In genomic region chr4:68552818-68553811, GRCh38 we compare ENCODE assay signal across 8 cellular contexts.
DNase-seq lines count a peak whose midpoint lies in the region; ATAC-seq lines count a peak whose summit lies in the region.
"Not testable (repeated sequence)": the region's sequence is repeated elsewhere in the genome, so short reads cannot be mapped to it uniquely, and the experiment has no call there.

No MANE protein-coding gene starts in this region.

- peak overlapping the region; percentile 54 for H3K27ac Mint-ChIP-seq in stimulated activated memory B cell treated with anti-CD40 and anti-IgM and Interleukin-4, amounts not matched to agents 10 μg/mL and 1 μg/mL and 100 μg/mL, for 72 hours

- DNase-seq in NCI-H748 (lab: John Stamatoyannopoulos, UW; ENCODE audit: unreplicated experiment), result peak; percentile 1

- H3K9me3 Mint-ChIP-seq in stimulated activated memory B cell treated with anti-CD40 and anti-IgM and Interleukin-4, amounts not matched to agents 10 μg/mL and 1 μg/mL and 100 μg/mL, for 72 hours, result not testable (repeated sequence)

- not testable (repeated sequence) for H3K4me3 Mint-ChIP-seq in stimulated activated memory B cell treated with anti-CD40 and anti-IgM and Interleukin-4, amounts not matched to agents 10 μg/mL and 1 μg/mL and 100 μg/mL, for 72 hours

- not testable (repeated sequence) for H3K4me1 Mint-ChIP-seq in stimulated activated memory B cell treated with anti-CD40 and anti-IgM and Interleukin-4, amounts not matched to agents 10 μg/mL and 1 μg/mL and 100 μg/mL, for 72 hours

- ATAC-seq in GM18508 (IDR thresholded peaks at IDR 0.05; ENCODE audit: insufficient read depth, unreplicated experiment) (peak; percentile 39), GM19035 (IDR thresholded peaks at IDR 0.05; ENCODE audit: unreplicated experiment) (peak; percentile 56), GM21528 (IDR thresholded peaks at IDR 0.05; ENCODE audit: low FRiP score, unreplicated experiment) (peak; percentile 64), HG02763 (IDR thresholded peaks at IDR 0.05; ENCODE audit: unreplicated experiment) (peak; percentile 50), HG03064 (IDR thresholded peaks at IDR 0.05; ENCODE audit: low read depth, unreplicated experiment) (peak; percentile 64), HG03432 (IDR thresholded peaks at IDR 0.05; ENCODE audit: unreplicated experiment) (peak; percentile 81)
- ATAC-seq in stimulated activated memory B cell treated with anti-CD40 and anti-IgM and Interleukin-4, amounts not matched to agents 10 μg/mL and 1 μg/mL and 100 μg/mL, for 72 hours, result not testable (repeated sequence)

- not testable (repeated sequence) for H3K36me3 Mint-ChIP-seq in stimulated activated memory B cell treated with anti-CD40 and anti-IgM and Interleukin-4, amounts not matched to agents 10 μg/mL and 1 μg/mL and 100 μg/mL, for 72 hours

- not testable (repeated sequence) for H3K27me3 Mint-ChIP-seq in stimulated activated memory B cell treated with anti-CD40 and anti-IgM and Interleukin-4, amounts not matched to agents 10 μg/mL and 1 μg/mL and 100 μg/mL, for 72 hours
